In the genomic region with DNA sequence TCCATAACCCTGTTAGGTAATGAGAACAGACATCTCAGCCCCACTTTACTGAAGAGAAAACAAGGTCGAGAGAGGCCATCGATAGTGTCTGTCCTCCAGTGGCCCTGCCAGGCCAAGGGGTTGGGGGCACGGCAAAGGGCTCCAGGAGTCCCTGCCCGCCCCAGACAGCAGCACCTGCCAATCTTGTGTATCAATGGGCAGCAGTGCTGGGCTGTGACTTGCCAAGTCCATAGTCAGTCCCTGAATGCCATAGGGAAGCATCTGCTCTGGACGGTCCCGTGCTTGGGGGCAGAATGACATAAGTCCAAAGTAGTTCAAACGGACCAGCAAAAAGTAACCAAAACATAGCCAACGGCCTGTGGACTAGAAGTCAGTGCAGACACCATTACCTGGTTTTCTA, we compare ENCODE assay signal across 15 cellular contexts. TPM values are rescaled to one million over a fixed set of nuclear protein-coding genes. Genes with fewer than 3 reads are reported as not detected.
DNase-seq lines count a peak whose midpoint lies in the region; ATAC-seq and TF ChIP-seq lines count a peak whose summit lies in the region.
"Had no signal": no experiment of that assay in that cellular context is flagged by ENCODE, and none has a peak within 500 bp of the region (broad histone marks: within the 10 kb centered on the region; RNA-seq: fewer than 3 reads in every experiment).

No MANE protein-coding gene starts in this region.

- H3K27me3 ChIP-seq in gastroesophageal sphincter (no peaks in the 10 kb centered on the region), trophoblast cell (ENCODE audit: insufficient read depth, low read length) (no peaks in the 10 kb centered on the region)

- H3K79me1 ChIP-seq in trophoblast cell (ENCODE audit: low read length): peaks cover 9% of the 10 kb centered on the region

- H3K18ac ChIP-seq in trophoblast cell (ENCODE audit: low read length): peak overlapping the region; percentile 49

- no peaks in the 10 kb centered on the region for H3K9me3 Mint-ChIP-seq in type B pancreatic cell
- H3K9me3 Mint-ChIP-seq: CD4-positive, CD25-positive, alpha-beta regulatory T cell had no signal

- DNase-seq in trophoblast cell: no peak
- DNase-seq in type B pancreatic cell (ENCODE audit: extremely low spot score, unreplicated experiment): no peak
- DNase-seq in effector CD4-positive, alpha-beta T cell: no peak
- DNase-seq: Calu3; CD4-positive, CD25-positive, alpha-beta regulatory T cell; DMS79; NCI-H1436 treated with DMSO at 0.1 percent for 48 hours; NCI-H2081; NCI-H524 had no signal

- no peak for TF ChIP-seq POLR2A in gastroesophageal sphincter (IDR thresholded peaks at IDR 0.05)

- H3K4me3 ChIP-seq in gastroesophageal sphincter (no peak overlapping the region), trophoblast cell (ENCODE audit: low read depth, low read length) (no peak overlapping the region)
- H3K4me3 ChIP-seq: GM12878 had no signal

- no peak overlapping the region for H3K14ac ChIP-seq in trophoblast cell (ENCODE audit: low read length)

- no peak overlapping the region for H2BK12ac ChIP-seq in trophoblast cell (ENCODE audit: low read length)

- no peak overlapping the region for H2AK5ac ChIP-seq in trophoblast cell (ENCODE audit: low read length)

- H3K36me3 ChIP-seq in gastroesophageal sphincter (no peaks in the 10 kb centered on the region), trophoblast cell (ENCODE audit: control insufficient read depth in 1 of 2, insufficient read depth in 2 of 2, low read length in 2 of 2) (peaks cover 0 to 2% of the 10 kb centered on the region in 2 experiments)

- no peak overlapping the region for H3K23ac ChIP-seq in trophoblast cell (ENCODE audit: low read length)

- H3K36me3 Mint-ChIP-seq in type B pancreatic cell: no peaks in the 10 kb centered on the region
- H3K36me3 Mint-ChIP-seq: CD4-positive, CD25-positive, alpha-beta regulatory T cell had no signal

- WGBS in gastroesophageal sphincter (ENCODE audit: low coverage in 1 of 2), 2 donors: no CpG with 5 or more reads among the region's 8 CpGs
- WGBS in trophoblast cell (ENCODE audit: extremely low coverage, insufficient coverage, insufficient read length): no CpG with 5 or more reads among the region's 8 CpGs

- no peak overlapping the region for H3K9ac ChIP-seq in trophoblast cell (ENCODE audit: low read length)

- H4K12ac ChIP-seq in trophoblast cell (ENCODE audit: low read depth, low read length): no peak overlapping the region

- no peak overlapping the region for H2AFZ ChIP-seq in trophoblast cell (ENCODE audit: insufficient read depth, low read length, poor library complexity)

- ATAC-seq in gastroesophageal sphincter (no peak), GM19467 (IDR thresholded peaks at IDR 0.05; ENCODE audit: unreplicated experiment) (no peak), GM18502 (IDR thresholded peaks at IDR 0.05; ENCODE audit: poor library complexity, unreplicated experiment) (no peak)
- ATAC-seq: GM12878, HCT116 had no signal

- no peaks in the 10 kb centered on the region for H3K27me3 Mint-ChIP-seq in type B pancreatic cell

- H3K27ac Mint-ChIP-seq in type B pancreatic cell: peak overlapping the region; percentile 40
- H3K27ac Mint-ChIP-seq: CD4-positive, CD25-positive, alpha-beta regulatory T cell had no signal

- H3K27ac ChIP-seq in VCaP (0 out of 2 replicates have a peak overlapping the region, but pooled peaks have one; percentile 27), gastroesophageal sphincter (peak overlapping the region in 3 of 4 donors; percentile 62 to 76 (median 70)), trophoblast cell (ENCODE audit: low read depth, low read length) (no peak overlapping the region)

- no peak overlapping the region for H2BK120ac ChIP-seq in trophoblast cell (ENCODE audit: insufficient read depth, low read length, poor library complexity)

- H3K4me2 ChIP-seq in trophoblast cell (ENCODE audit: low read length): no peak overlapping the region

- TF ChIP-seq CTCF in VCaP (conservative IDR thresholded peaks at IDR 0.05): no peak
- TF ChIP-seq CTCF in gastroesophageal sphincter (IDR thresholded peaks at IDR 0.05): no peak
- no peak for TF ChIP-seq CTCF in type B pancreatic cell (conservative IDR thresholded peaks at IDR 0.05)

- H2BK5ac ChIP-seq in trophoblast cell (ENCODE audit: low read depth, low read length, poor library complexity): no peak overlapping the region

- H3K4ac ChIP-seq in trophoblast cell (ENCODE audit: low read depth, low read length): peak overlapping the region; percentile 37

- peaks cover 74% of the 10 kb centered on the region for H3K4me1 Mint-ChIP-seq in type B pancreatic cell (ENCODE audit: unreplicated experiment)
- H3K4me1 Mint-ChIP-seq: CD4-positive, CD25-positive, alpha-beta regulatory T cell had no signal

- H3K4me1 ChIP-seq in gastroesophageal sphincter: peaks cover 4 to 98% (median 45%) of the 10 kb centered on the region in 3 donors
- H3K4me1 ChIP-seq in trophoblast cell (ENCODE audit: control insufficient read depth in 1 of 2, insufficient read depth in 2 of 2, low read length in 2 of 2): peaks cover 42 to 53% of the 10 kb centered on the region in 2 experiments

- no peak overlapping the region for H3K4me3 Mint-ChIP-seq in type B pancreatic cell
- H3K4me3 Mint-ChIP-seq: CD4-positive, CD25-positive, alpha-beta regulatory T cell had no signal

- no peak for TF ChIP-seq EP300 in gastroesophageal sphincter (IDR thresholded peaks at IDR 0.05)

- no peaks in the 10 kb centered on the region for H3K9me3 ChIP-seq in gastroesophageal sphincter
- H3K9me3 ChIP-seq in trophoblast cell (ENCODE audit: insufficient read depth, low read depth, low read length): peaks cover 2% of the 10 kb centered on the region

- H4K8ac ChIP-seq in trophoblast cell (ENCODE audit: low read depth, low read length): no peak overlapping the region

- peaks cover 10% of the 10 kb centered on the region for H3K79me2 ChIP-seq in trophoblast cell (ENCODE audit: control insufficient read depth, insufficient read depth, low read length, poor library complexity)

- H4K91ac ChIP-seq in trophoblast cell (ENCODE audit: low read depth, low read length): peak overlapping the region; percentile 8

RNA-seq across cellular contexts. Expression of a gene that starts 33.2 kb away (rescaled TPM):
- total RNA-seq in gastroesophageal sphincter (100 to 1,000 TPM in 1 of 4 donors, 10 to 100 TPM in 3; 52.0 to 127 (median 56.3) TPM), type B pancreatic cell (ENCODE audit: low replicate concordance) (57.4 and 80.0 TPM in 2 replicates)
- 82.9 and 86.6 TPM in 2 replicates for polyA plus RNA-seq in trophoblast cell (2013)
